Comparison of ENCODE assay signal across 22 cellular contexts in the genomic region with DNA sequence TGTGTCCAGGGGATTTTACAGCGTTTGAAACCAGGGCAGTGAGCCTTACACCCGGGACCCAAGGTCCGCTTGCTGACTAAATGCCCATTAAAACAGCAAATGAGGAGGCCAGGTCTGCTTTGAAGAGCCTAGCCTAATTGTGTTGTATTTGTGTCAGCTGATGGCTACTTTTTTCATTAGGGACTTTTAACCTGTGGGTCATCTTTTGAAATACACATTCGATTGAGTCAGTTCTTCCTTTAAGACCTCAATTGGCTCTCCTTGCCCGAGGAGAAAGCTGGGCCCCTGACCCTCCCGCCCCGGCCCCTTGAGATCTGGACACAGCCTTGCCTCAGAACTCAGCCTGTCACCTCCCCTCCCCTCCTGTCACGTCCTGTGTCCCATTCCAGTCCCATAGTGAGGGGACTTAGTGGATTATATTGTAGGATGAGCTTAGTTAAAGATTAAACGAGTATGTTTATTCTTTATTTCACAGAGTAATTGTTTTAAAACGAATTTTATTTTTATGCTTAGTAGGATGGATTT.
DNase-seq lines count a peak whose midpoint lies in the region; ATAC-seq and TF ChIP-seq lines count a peak whose summit lies in the region.
"Had no signal": no experiment of that assay in that cellular context is flagged by ENCODE, and none has a peak within 500 bp of the region (broad histone marks: within the 10 kb centered on the region; RNA-seq: fewer than 3 reads in every experiment).

No MANE protein-coding gene starts in this region.

- TF ChIP-seq CTCF in esophagus squamous epithelium (IDR thresholded peaks at IDR 0.05) (no peak), nephron (IDR thresholded peaks at IDR 0.05; ENCODE audit: unreplicated experiment in 3 of 3) (no peak), breast epithelium (IDR thresholded peaks at IDR 0.05) (no peak), uterus (IDR thresholded peaks at IDR 0.05) (no peak)

- peaks cover 34% of the 10 kb centered on the region for H3K4me1 Mint-ChIP-seq in activated naive CD8-positive, alpha-beta T cell (ENCODE audit: low read depth)
- H3K4me1 Mint-ChIP-seq in activated naive CD8-positive, alpha-beta T cell treated with anti-CD3 and anti-CD28 coated beads, Interleukin-2, amount 50 U/mL, for 24 hours: peaks cover 29% of the 10 kb centered on the region
- H3K4me1 Mint-ChIP-seq in nephron: peaks cover 38% of the 10 kb centered on the region

- DNase-seq in activated naive CD8-positive, alpha-beta T cell treated with anti-CD3 and anti-CD28 coated beads, Interleukin-2, amount 50 U/mL, for 24 hours: no peak
- DNase-seq in esophagus squamous epithelium (lab: John Stamatoyannopoulos, UW) (no peak), NCI-H345 (lab: John Stamatoyannopoulos, UW) (no peak), breast epithelium (ENCODE audit: low spot score in 2 of 2) (no peak), uterus (no peak)
- DNase-seq: activated CD4-positive, CD25-positive, alpha-beta regulatory T cell treated with anti-CD3 and anti-CD28 coated beads, Interleukin-2, amount 50 U/mL, for 72 hours; activated naive CD8-positive, alpha-beta T cell treated with anti-CD3 and anti-CD28 coated beads, Interleukin-2, amount 10 ng/mL, durations not matched to agents 7 days and 5 days; BE2C; Caco-2; EL; kidney; naive B cell; NCI-H2107; NCI-H510A; stimulated activated CD4-positive, alpha-beta T cell treated with anti-CD3 and anti-CD28 coated beads, Interleukin-2, amount 100 ng/mL, for 48 hours; upper lobe of right lung had no signal

- H3K27me3 Mint-ChIP-seq in activated naive CD8-positive, alpha-beta T cell: peaks cover 9% of the 10 kb centered on the region
- peaks cover 30% of the 10 kb centered on the region for H3K27me3 Mint-ChIP-seq in activated naive CD8-positive, alpha-beta T cell treated with anti-CD3 and anti-CD28 coated beads, Interleukin-2, amount 50 U/mL, for 24 hours
- peaks cover 9% of the 10 kb centered on the region for H3K27me3 Mint-ChIP-seq in nephron (ENCODE audit: low read depth)

- H3K9me3 ChIP-seq in esophagus squamous epithelium (no peaks in the 10 kb centered on the region), breast epithelium (no peaks in the 10 kb centered on the region), uterus (no peaks in the 10 kb centered on the region)
- H3K9me3 ChIP-seq: BE2C, Caco-2, HAP-1, upper lobe of right lung had no signal

- H3K36me3 ChIP-seq in esophagus squamous epithelium (no peaks in the 10 kb centered on the region), breast epithelium (no peaks in the 10 kb centered on the region), uterus (no peaks in the 10 kb centered on the region)
- H3K36me3 ChIP-seq: BE2C, HAP-1, upper lobe of right lung had no signal

- WGBS in esophagus squamous epithelium, 2 donors: 59 to 64% methylated on average over 8 to 10 of the region's 10 CpGs

- H3K36me3 Mint-ChIP-seq in activated naive CD8-positive, alpha-beta T cell: no peaks in the 10 kb centered on the region
- H3K36me3 Mint-ChIP-seq in activated naive CD8-positive, alpha-beta T cell treated with anti-CD3 and anti-CD28 coated beads, Interleukin-2, amount 50 U/mL, for 24 hours (ENCODE audit: low read depth): no peaks in the 10 kb centered on the region
- H3K36me3 Mint-ChIP-seq in nephron (ENCODE audit: low read depth): no peaks in the 10 kb centered on the region
- H3K36me3 Mint-ChIP-seq: activated naive CD8-positive, alpha-beta T cell treated with anti-CD3 and anti-CD28 coated beads, Interleukin-2, amount 10 ng/mL, durations not matched to agents 7 days and 5 days; naive B cell had no signal

- H3K4me1 ChIP-seq in esophagus squamous epithelium: peaks cover 3 to 43% (median 4%) of the 10 kb centered on the region in 3 donors
- H3K4me1 ChIP-seq in breast epithelium: no peaks in the 10 kb centered on the region
- H3K4me1 ChIP-seq in uterus: no peaks in the 10 kb centered on the region
- H3K4me1 ChIP-seq: Caco-2 had no signal

- H3K27ac ChIP-seq in esophagus squamous epithelium (peak overlapping the region in 3 of 4 donors; percentile 44 to 70 (median 68)), breast epithelium (no peak overlapping the region), uterus (peak overlapping the region in 1 of 2 donors; percentile 7)
- H3K27ac ChIP-seq: skin epidermis, upper lobe of right lung had no signal

- no peak for ATAC-seq in activated naive CD8-positive, alpha-beta T cell treated with anti-CD3 and anti-CD28 coated beads, Interleukin-2, amount 50 U/mL, for 24 hours
- no peak for ATAC-seq in HG02973 (IDR thresholded peaks at IDR 0.05; ENCODE audit: unreplicated experiment)

- H3K4me3 Mint-ChIP-seq in activated naive CD8-positive, alpha-beta T cell: peak overlapping the region; percentile 66
- no peak overlapping the region for H3K4me3 Mint-ChIP-seq in activated naive CD8-positive, alpha-beta T cell treated with anti-CD3 and anti-CD28 coated beads, Interleukin-2, amount 50 U/mL, for 24 hours
- no peak overlapping the region for H3K4me3 Mint-ChIP-seq in nephron

- intact Hi-C loops in esophagus squamous epithelium (cut with DNase I) (no loop called here), breast epithelium (cut with DNase I; ENCODE audit: low total_unique reads) (loop anchor here (5.0 kb wide), 1 partner anchor 238 kb away; no protein-coding TSS in a partner anchor), uterus (cut with DNase I; ENCODE audit: low total_unique reads) (no loop called here)

- TF ChIP-seq POLR2A in esophagus squamous epithelium (IDR thresholded peaks at IDR 0.05): no peak
- no peak for TF ChIP-seq POLR2A in breast epithelium (IDR thresholded peaks at IDR 0.05)
- TF ChIP-seq POLR2A in uterus (IDR thresholded peaks at IDR 0.05): no peak

- no peak overlapping the region for H3K4me3 ChIP-seq in esophagus squamous epithelium
- no peak overlapping the region for H3K4me3 ChIP-seq in breast epithelium
- no peak overlapping the region for H3K4me3 ChIP-seq in uterus
- H3K4me3 ChIP-seq: HAP-1, skin epidermis, upper lobe of right lung had no signal

- H3K27me3 ChIP-seq in esophagus squamous epithelium: no peaks in the 10 kb centered on the region
- peaks cover 0 to 2% of the 10 kb centered on the region in 2 donors for H3K27me3 ChIP-seq in breast epithelium
- no peaks in the 10 kb centered on the region for H3K27me3 ChIP-seq in uterus
- H3K27me3 ChIP-seq: BE2C, upper lobe of right lung had no signal

- no peaks in the 10 kb centered on the region for H3K9me3 Mint-ChIP-seq in activated naive CD8-positive, alpha-beta T cell (ENCODE audit: low read depth)
- H3K9me3 Mint-ChIP-seq in activated naive CD8-positive, alpha-beta T cell treated with anti-CD3 and anti-CD28 coated beads, Interleukin-2, amount 50 U/mL, for 24 hours: no peaks in the 10 kb centered on the region
- H3K9me3 Mint-ChIP-seq in nephron: no peaks in the 10 kb centered on the region
- H3K9me3 Mint-ChIP-seq: activated naive CD8-positive, alpha-beta T cell treated with anti-CD3 and anti-CD28 coated beads, Interleukin-2, amount 10 ng/mL, durations not matched to agents 7 days and 5 days; naive B cell; stimulated activated naive CD8-positive, alpha-beta T cell treated with anti-CD3 and anti-CD28 coated beads, Interleukin-15, Interleukin-2, amounts not matched to agents 100 ng/mL and 50 ng/mL, for 24 hours had no signal

- H3K27ac Mint-ChIP-seq in activated naive CD8-positive, alpha-beta T cell: no peak overlapping the region
- H3K27ac Mint-ChIP-seq in activated naive CD8-positive, alpha-beta T cell treated with anti-CD3 and anti-CD28 coated beads, Interleukin-2, amount 50 U/mL, for 24 hours: no peak overlapping the region
- peak overlapping the region; percentile 22 to 68 (median 52) for H3K27ac Mint-ChIP-seq in nephron
- H3K27ac Mint-ChIP-seq: activated naive CD8-positive, alpha-beta T cell treated with anti-CD3 and anti-CD28 coated beads, Interleukin-2, amount 10 ng/mL, durations not matched to agents 7 days and 5 days; naive B cell; stimulated activated naive CD8-positive, alpha-beta T cell treated with anti-CD3 and anti-CD28 coated beads, Interleukin-15, Interleukin-2, amounts not matched to agents 100 ng/mL and 50 ng/mL, for 24 hours had no signal

Comparison
In these comparisons a context has a peak if more than half of its experiments do, and no peak if none do; other contexts are left out.
1. H3K27ac Mint-ChIP-seq: peak in nephron (3 of 3); none in activated naive CD8-positive, alpha-beta T cell (single experiment) and activated naive CD8-positive, alpha-beta T cell treated with anti-CD3 and anti-CD28 coated beads, Interleukin-2, amount 50 U/mL, for 24 hours (single experiment).
2. H3K27ac ChIP-seq: peak in esophagus squamous epithelium (3 of 4); none in breast epithelium (0 of 2).